In genomic region chr1:18953656-18954259, GRCh38 we compare ENCODE assay signal across 8 cellular contexts. TPM values are rescaled to one million over a fixed set of nuclear protein-coding genes. Genes with fewer than 3 reads are reported as not detected.
DNase-seq lines count a peak whose midpoint lies in the region; ATAC-seq and TF ChIP-seq lines count a peak whose summit lies in the region.

No MANE protein-coding gene starts in this region.

- H3K27ac Mint-ChIP-seq in activated T-helper 17 cell treated with anti-CD3 and anti-CD28 coated beads, Interleukin-2, amount 50 U/mL, for 72 hours = peak overlapping the region; percentile 100

- no peaks in the 10 kb centered on the region for H3K9me3 ChIP-seq in HCT116 (ENCODE audit: control insufficient read depth in 1 of 2, insufficient read depth in 1 of 2, low read depth in 1 of 2, low read length in 2 of 2)
- no peaks in the 10 kb centered on the region for H3K9me3 ChIP-seq in skeletal muscle satellite cell (replicated peaks; ENCODE audit: low read length)

- RAD21 ChIA-PET in HCT116 (lab: Charles Lee; ENCODE audit: low non-redundant PET in 1 of 2, low total read pairs in 2 of 2, uncharacterized antibody in 2 of 2, unreplicated experiment in 2 of 2) = no interaction called here

- no peak for TF ChIP-seq POLR2A in HCT116 (IDR thresholded peaks at IDR 0.05; ENCODE audit: borderline replicate concordance, extremely low read depth, insufficient read depth, insufficient read length)

- CTCF ChIA-PET in HCT116 (lab: Charles Lee) = no interaction called here

- no peak for TF ChIP-seq RAD21 in HCT116 (IDR thresholded peaks at IDR 0.05; ENCODE audit: low read depth)

- peaks cover 5 to 36% of the 10 kb centered on the region in 2 experiments for H3K4me1 ChIP-seq in HCT116 (ENCODE audit: control insufficient read depth in 1 of 2, insufficient read depth in 2 of 2, low read length in 2 of 2)
- H3K4me1 ChIP-seq in foreskin keratinocyte = peaks cover 41% of the 10 kb centered on the region
- peaks cover 56% of the 10 kb centered on the region for H3K4me1 ChIP-seq in skeletal muscle satellite cell (ENCODE audit: control insufficient read depth, insufficient read depth, low read length)

- H3K4me3 ChIP-seq in HCT116 (replicated peaks in 1 of 2; ENCODE audit: low read depth in 1 of 2, low read length in 2 of 2) (no peak overlapping the region), skeletal muscle satellite cell (ENCODE audit: low read length) (peak overlapping the region; percentile 96)

- TF ChIP-seq CTCF in HCT116 (IDR thresholded peaks at IDR 0.05 in 2 of 3, conservative IDR thresholded peaks at IDR 0.05 in 1 of 3; ENCODE audit: borderline replicate concordance in 1 of 3, insufficient read depth in 1 of 3, low read depth in 2 of 3, low read length in 2 of 3) (no peak), foreskin keratinocyte (conservative IDR thresholded peaks at IDR 0.05) (no peak)

- H3K27me3 Mint-ChIP-seq in activated T-helper 17 cell treated with anti-CD3 and anti-CD28 coated beads, Interleukin-2, amount 50 U/mL, for 72 hours = no peaks in the 10 kb centered on the region

- H4K20me1 ChIP-seq in HCT116 (ENCODE audit: insufficient read depth) = no peaks in the 10 kb centered on the region; the same call in 1 of the 2 replicates

- H3K36me3 ChIP-seq in HCT116 (ENCODE audit: control insufficient read depth in 1 of 2, insufficient read depth in 2 of 2, low read length in 2 of 2) (peaks cover 0 to 10% of the 10 kb centered on the region in 2 experiments; a peak in 1 of 4 replicates), skeletal muscle satellite cell (ENCODE audit: insufficient read depth, low read length) (no peaks in the 10 kb centered on the region)

- H2AFZ ChIP-seq in HCT116 (ENCODE audit: low read depth, low read length, poor library complexity, severe bottlenecking) = no peak overlapping the region

- ATAC-seq in HCT116 = no peak
- ATAC-seq in activated T-helper 17 cell treated with anti-CD3 and anti-CD28 coated beads, Interleukin-2, amount 50 U/mL, for 72 hours (replicated peaks) = no peak
- ATAC-seq in foreskin keratinocyte = peak; percentile 11
- ATAC-seq in left colon = no peak
- no peak for ATAC-seq in GM18870 (IDR thresholded peaks at IDR 0.05; ENCODE audit: unreplicated experiment)
- no peak for ATAC-seq in HG02970 (IDR thresholded peaks at IDR 0.05; ENCODE audit: low FRiP score, unreplicated experiment)

- H3K9ac ChIP-seq in HCT116 (ENCODE audit: low read length) = no peak overlapping the region
- H3K9ac ChIP-seq in skeletal muscle satellite cell (ENCODE audit: low read depth, low read length) = peak overlapping the region; percentile 82

- DNase-seq in HCT116 (ENCODE audit: low read depth, low spot score) (no peak), foreskin keratinocyte (peak in 1 of 2 donors; percentile 53), left colon (no peak), NCI-H128 (lab: John Stamatoyannopoulos, UW; ENCODE audit: unreplicated experiment) (no peak)

- intact Hi-C loops in HCT116 (cut with micrococcal nuclease) = no loop called here
- intact Hi-C loops in left colon (cut with DNase I, micrococcal nuclease) = no loop called here

- H3K9me3 Mint-ChIP-seq in activated T-helper 17 cell treated with anti-CD3 and anti-CD28 coated beads, Interleukin-2, amount 50 U/mL, for 72 hours = no peaks in the 10 kb centered on the region

- H3K79me2 ChIP-seq in HCT116 (ENCODE audit: insufficient read depth, low read length) = peaks cover 69% of the 10 kb centered on the region

- H3K36me3 Mint-ChIP-seq in activated T-helper 17 cell treated with anti-CD3 and anti-CD28 coated beads, Interleukin-2, amount 50 U/mL, for 72 hours (ENCODE audit: low read depth) = peaks cover 66% of the 10 kb centered on the region

- peak overlapping the region; percentile 98 for H3K4me3 Mint-ChIP-seq in activated T-helper 17 cell treated with anti-CD3 and anti-CD28 coated beads, Interleukin-2, amount 50 U/mL, for 72 hours

- no TSS peak for BruUV-seq in HCT116 (replicated peaks; lab: Mats Ljungman, UMichigan)

- H3K9me2 ChIP-seq in HCT116 (ENCODE audit: insufficient read depth) = no peaks in the 10 kb centered on the region

- H3K27me3 ChIP-seq in HCT116 (ENCODE audit: insufficient read depth, low read length) (no peaks in the 10 kb centered on the region), foreskin keratinocyte (no peaks in the 10 kb centered on the region), skeletal muscle satellite cell (ENCODE audit: control insufficient read depth, insufficient read depth, low read length) (peaks cover 1% of the 10 kb centered on the region)

- POLR2A ChIA-PET in HCT116 (lab: Charles Lee) = no interaction called here

- H3K4me2 ChIP-seq in HCT116 (ENCODE audit: low read length) (peak overlapping the region; percentile 96; the same call in 1 of the 2 replicates), skeletal muscle satellite cell (ENCODE audit: low read length) (peak overlapping the region; percentile 95)

- peaks cover 45% of the 10 kb centered on the region for H3K4me1 Mint-ChIP-seq in activated T-helper 17 cell treated with anti-CD3 and anti-CD28 coated beads, Interleukin-2, amount 50 U/mL, for 72 hours

- no peak overlapping the region for H3K27ac ChIP-seq in HCT116 (ENCODE audit: low read depth, low read length)
- no peak overlapping the region for H3K27ac ChIP-seq in foreskin keratinocyte

TF ChIP-seq in HCT116, 20 proteins besides CTCF, POLR2A, EP300 and RAD21 (continues in another document):
- TF ChIP-seq EZH2 (IDR thresholded peaks at IDR 0.05) (no peak), POLR2AphosphoS5 (IDR thresholded peaks at IDR 0.05; ENCODE audit: low read depth, low read length) (no peak), EGR1 (IDR thresholded peaks at IDR 0.05; ENCODE audit: low read depth) (no peak), CBX3 (IDR thresholded peaks at IDR 0.05; ENCODE audit: low read depth) (no peak), YY1 (IDR thresholded peaks at IDR 0.05; ENCODE audit: extremely low read depth, insufficient replicate concordance, low read depth, low read length) (no peak), ZNF274 (IDR thresholded peaks at IDR 0.05; ENCODE audit: low read depth, low read length) (no peak), ZBTB33 (IDR thresholded peaks at IDR 0.05; ENCODE audit: extremely low read depth, insufficient replicate concordance, low read length) (no peak), CEBPB (IDR thresholded peaks at IDR 0.05; ENCODE audit: low read depth) (no peak), REST (IDR thresholded peaks at IDR 0.05; ENCODE audit: low read depth) (no peak), FOSL1 (IDR thresholded peaks at IDR 0.05; ENCODE audit: low read depth) (no peak), ZFX (IDR thresholded peaks at IDR 0.05) (no peak)

RNA-seq across cellular contexts. Expression of gene IFFO2, which starts 2.7 kb away (rescaled TPM):
- 15.6 TPM for total RNA-seq in HCT116 (2021; ENCODE audit: unreplicated experiment)
- polyA plus RNA-seq in HCT116 (2012) = 11.7 and 15.6 TPM in 2 replicates
- total RNA-seq in activated T-helper 17 cell treated with anti-CD3 and anti-CD28 coated beads, Interleukin-2, amount 50 U/mL, for 72 hours = 10 to 100 TPM; 17.0 to 38.2 TPM
- 47.5 and 57.3 TPM in 2 replicates for total RNA-seq in foreskin keratinocyte
- 18.3 and 23.6 TPM in 2 replicates for polyA plus RNA-seq in foreskin keratinocyte
- 6.3 and 9.0 TPM in 2 replicates for total RNA-seq in skeletal muscle satellite cell (2012; rRNA removed)
- 10 to 100 TPM in 1 of 2 donors, 1 to 10 TPM in 1; 5.4 to 14.7 TPM for total RNA-seq in left colon

RNA-seq across cellular contexts. Expression of gene ALDH4A1, which starts 51.4 kb away (rescaled TPM):
- 12.6 TPM for total RNA-seq in HCT116 (2021; ENCODE audit: unreplicated experiment)
- polyA plus RNA-seq in HCT116 (2012) = 9.0 and 11.3 TPM in 2 replicates
- total RNA-seq in activated T-helper 17 cell treated with anti-CD3 and anti-CD28 coated beads, Interleukin-2, amount 50 U/mL, for 72 hours = 1 to 10 TPM; 3.5 to 4.8 TPM
- total RNA-seq in foreskin keratinocyte = 26.7 and 33.2 TPM in 2 replicates
- polyA plus RNA-seq in foreskin keratinocyte = 26.3 and 32.6 TPM in 2 replicates
- 7.0 and 8.1 TPM in 2 replicates for total RNA-seq in skeletal muscle satellite cell (2012; rRNA removed)
- total RNA-seq in left colon = 1 to 10 TPM; 4.9 to 5.5 TPM
